In genomic region chr1:201946224-201946908, GRCh38 we compare ENCODE assay signal across 8 cellular contexts. TPM values are rescaled to one million over a fixed set of nuclear protein-coding genes. Genes with fewer than 3 reads are reported as not detected.
DNase-seq lines count a peak whose midpoint lies in the region; ATAC-seq, FAIRE-seq and TF ChIP-seq lines count a peak whose summit lies in the region.

Gene LMOD1, minus strand, starts transcription at chr1:201946548. Its CDS starts 208 bp downstream, at chr1:201946340.

- H3K36me3 ChIP-seq in kidney (ENCODE audit: control insufficient read depth in 1 of 2, insufficient read depth in 2 of 2, low read length in 2 of 2) (no peaks in the 10 kb centered on the region), skeletal muscle satellite cell (ENCODE audit: insufficient read depth, low read length) (no peaks in the 10 kb centered on the region)

- H3K9me3 ChIP-seq in kidney (ENCODE audit: control insufficient read depth in 1 of 2, low read length in 2 of 2) (no peaks in the 10 kb centered on the region), skeletal muscle satellite cell (replicated peaks; ENCODE audit: low read length) (no peaks in the 10 kb centered on the region)

- peaks cover 9 to 10% of the 10 kb centered on the region in 2 donors for H3K4me1 ChIP-seq in kidney (ENCODE audit: control insufficient read depth in 1 of 2, insufficient read depth in 1 of 2, low read depth in 1 of 2, low read length in 2 of 2)
- H3K4me1 ChIP-seq in skeletal muscle satellite cell (ENCODE audit: control insufficient read depth, insufficient read depth, low read length), result peaks cover 19% of the 10 kb centered on the region

- H3K4me3 ChIP-seq in coronary artery (peak within 1 kb of the TSS; percentile 93), kidney (ENCODE audit: low read length in 2 of 2) (peak within 1 kb of the TSS; percentile 55 to 71), skeletal muscle satellite cell (ENCODE audit: low read length) (peak within 1 kb of the TSS; percentile 64)

- in situ Hi-C loops in GM13976 (cut with MboI; ENCODE audit: low sequenced_read_pairs, unreplicated experiment), result no loop called here

- FAIRE-seq in kidney (lab: Jason Lieb, UNC), result peak; percentile 62

- H3K27ac ChIP-seq in coronary artery (peak within 1 kb of the TSS; percentile 94 to 95), kidney (ENCODE audit: low read depth in 2 of 2, low read length in 2 of 2) (peak within 1 kb of the TSS; percentile 40 to 76)

- no peak for TF ChIP-seq CTCF in GM13976 (IDR thresholded peaks at IDR 0.05; ENCODE audit: borderline replicate concordance, control extremely low read depth, extremely low read depth, insufficient read depth, missing control alignments)
- no peak for TF ChIP-seq CTCF in coronary artery (IDR thresholded peaks at IDR 0.05)
- no peak for TF ChIP-seq CTCF in kidney (IDR thresholded peaks at IDR 0.05; ENCODE audit: borderline replicate concordance, extremely low read depth, insufficient read depth)

- peaks cover 3% of the 10 kb centered on the region for H3K27me3 ChIP-seq in skeletal muscle satellite cell (ENCODE audit: control insufficient read depth, insufficient read depth, low read length)

- intact Hi-C loops in kidney (cut with DNase I), result no loop called here

- peak; percentile 33 for DNase-seq in GM13976 (ENCODE audit: low spot score)
- DNase-seq in NCI-H748 (lab: John Stamatoyannopoulos, UW; ENCODE audit: unreplicated experiment), result peak; percentile 65
- peak; percentile 98 for DNase-seq in coronary artery (ENCODE audit: low spot score)
- peak; percentile 97 for DNase-seq in kidney
- no peak for DNase-seq in NOMO-1 (lab: John Stamatoyannopoulos, UW; ENCODE audit: unreplicated experiment in 2 of 2)
- no peak for DNase-seq in cortex of kidney (lab: John Stamatoyannopoulos, UW)

- peak within 1 kb of the TSS; percentile 86 for H3K4me2 ChIP-seq in skeletal muscle satellite cell (ENCODE audit: low read length)

- peak within 1 kb of the TSS; percentile 0 to 62 for H3K9ac ChIP-seq in kidney (ENCODE audit: low read length in 2 of 2)
- peak within 1 kb of the TSS; percentile 60 for H3K9ac ChIP-seq in skeletal muscle satellite cell (ENCODE audit: low read depth, low read length)

- ATAC-seq in GM21737 (IDR thresholded peaks at IDR 0.05; ENCODE audit: unreplicated experiment), result no peak

RNA-seq across cellular contexts. Expression of gene LMOD1, which starts in this region (rescaled TPM):
- 33.3 TPM for total RNA-seq in kidney
- polyA plus RNA-seq in kidney (ENCODE audit: insufficient read depth, low read depth, low replicate concordance), result 9.5 TPM
- 0.22 and 0.25 TPM in 2 replicates for total RNA-seq in skeletal muscle satellite cell (2012; rRNA removed)

Comparison
In these comparisons a context has a peak if more than half of its experiments do, and no peak if none do; other contexts are left out.
1. DNase-seq: peak in GM13976 (single experiment), NCI-H748 (single experiment), coronary artery (single experiment) and kidney (single experiment); none in NOMO-1 (0 of 2) and cortex of kidney (single experiment).
2. Peak in every context shown above with its lines, with median percentiles within 50 percentile points of each other: H3K4me3 ChIP-seq.